Comparison of ENCODE assay signal across 23 cellular contexts in genomic region chr1:199163277-199164069, GRCh38.
DNase-seq lines count a peak whose midpoint lies in the region; ATAC-seq and TF ChIP-seq lines count a peak whose summit lies in the region.
"Had no signal": no experiment of that assay in that cellular context is flagged by ENCODE, and none has a peak within 500 bp of the region (broad histone marks: within the 10 kb centered on the region; RNA-seq: fewer than 3 reads in every experiment).

No MANE protein-coding gene starts in this region.

- no peaks in the 10 kb centered on the region for H3K27me3 ChIP-seq in adrenal gland
- H3K27me3 ChIP-seq: body of pancreas, gastroesophageal sphincter, Peyer's patch, right atrium auricular region, upper lobe of right lung had no signal

- no peak for TF ChIP-seq CTCF in adrenal gland (IDR thresholded peaks at IDR 0.05)

- POLR2A ChIA-PET in activated CD4-positive, alpha-beta T cell treated with anti-CD3 and anti-CD28 coated beads for 36 hours (lab: Charles Lee), result no interaction called here
- POLR2A ChIA-PET in naive thymus-derived CD8-positive, alpha-beta T cell (lab: Charles Lee), result no interaction called here

- H3K4me3 Mint-ChIP-seq in activated CD4-positive, alpha-beta T cell treated with anti-CD3 and anti-CD28 coated beads for 36 hours, result no peak overlapping the region
- H3K4me3 Mint-ChIP-seq in activated T-helper 2 cell treated with anti-CD3 and anti-CD28 coated beads, Interferon-gamma antibody, Interleukin-2, Interleukin-4, amounts not matched to agents 10 μg/mL and 5 μg/mL and 100 μg/mL, durations not matched to agents 14 hours and 24 hours and 36 hours (ENCODE audit: low read depth), result peak overlapping the region; percentile 23
- H3K4me3 Mint-ChIP-seq in naive thymus-derived CD8-positive, alpha-beta T cell, result no peak overlapping the region
- H3K4me3 Mint-ChIP-seq: activated naive CD4-positive, alpha-beta T cell treated with anti-CD3 and anti-CD28 coated beads, Interleukin-2, amount 50 U/mL, for 24 hours; activated T-cell treated with anti-CD3 and anti-CD28 coated beads, Interleukin-2, amount 50 U/mL, for 4 hours; B cell; GM23338 had no signal

- H3K27ac Mint-ChIP-seq in activated CD4-positive, alpha-beta T cell treated with anti-CD3 and anti-CD28 coated beads for 36 hours, result no peak overlapping the region
- H3K27ac Mint-ChIP-seq in activated T-helper 2 cell treated with anti-CD3 and anti-CD28 coated beads, Interferon-gamma antibody, Interleukin-2, Interleukin-4, amounts not matched to agents 10 μg/mL and 5 μg/mL and 100 μg/mL, durations not matched to agents 14 hours and 24 hours and 36 hours, result no peak overlapping the region
- H3K27ac Mint-ChIP-seq in naive thymus-derived CD8-positive, alpha-beta T cell, result peak overlapping the region in 2 of 10 donors; percentile 21 to 50
- H3K27ac Mint-ChIP-seq: B cell, GM23338 had no signal

- intact Hi-C loops in activated CD4-positive, alpha-beta T cell treated with anti-CD3 and anti-CD28 coated beads for 36 hours (cut with DNase I, micrococcal nuclease), result loop anchor here (5.0 to 10.0 kb wide), 2 partner anchors 141 to 149 kb away; no protein-coding TSS in a partner anchor
- intact Hi-C loops in activated T-helper 2 cell treated with anti-CD3 and anti-CD28 coated beads, Interferon-gamma antibody, Interleukin-2, Interleukin-4, amounts not matched to agents 10 μg/mL and 5 μg/mL and 100 μg/mL, durations not matched to agents 14 hours and 24 hours and 36 hours (cut with micrococcal nuclease), result loop anchor here (1.0 to 5.0 kb wide), 3 partner anchors 10 to 227 kb away; no protein-coding TSS in a partner anchor
- intact Hi-C loops in adrenal gland (cut with DNase I), result no loop called here

- DNase-seq in activated CD4-positive, alpha-beta T cell treated with anti-CD3 and anti-CD28 coated beads for 36 hours, result no peak
- no peak for DNase-seq in activated CD4-positive, alpha-beta T cell treated with anti-CD3 and anti-CD28 coated beads for 4 hours
- DNase-seq in Jurkat, Clone E6-1 (ENCODE audit: low read depth, low spot score), result peak; percentile 88
- no peak for DNase-seq in activated T-helper 2 cell treated with anti-CD3 and anti-CD28 coated beads, Interferon-gamma antibody, Interleukin-2, Interleukin-4, amounts not matched to agents 10 μg/mL and 5 μg/mL and 100 μg/mL, durations not matched to agents 14 hours and 24 hours and 36 hours (ENCODE audit: low spot score)
- peak; percentile 38 for DNase-seq in renal cortical epithelial cell (ENCODE audit: low read depth)
- no peak for DNase-seq in naive thymus-derived CD8-positive, alpha-beta T cell
- DNase-seq in adrenal gland, result no peak
- DNase-seq: 8988T; activated T-cell treated with anti-CD3 and anti-CD28 coated beads, Interleukin-2, amount 50 U/mL, for 4 hours; body of pancreas; Caco-2; effector CD8-positive, alpha-beta T cell; NCI-H2107; Peyer's patch; upper lobe of right lung had no signal

- whole genome bisulfite sequencing in adrenal gland, 4 donors, result 61 to 65% (median 63%) methylated on average over 5 of the region's 5 CpGs

- no peak overlapping the region for H3K27ac ChIP-seq in adrenal gland
- H3K27ac ChIP-seq: body of pancreas, gastroesophageal sphincter, HL-60, Peyer's patch, right atrium auricular region, upper lobe of right lung had no signal

- ATAC-seq in activated CD4-positive, alpha-beta T cell treated with anti-CD3 and anti-CD28 coated beads for 36 hours, result peak; percentile 48
- ATAC-seq in naive thymus-derived CD8-positive, alpha-beta T cell, result no peak
- ATAC-seq in HG02885 (IDR thresholded peaks at IDR 0.05; ENCODE audit: poor library complexity, unreplicated experiment), result no peak
- ATAC-seq: body of pancreas, gastroesophageal sphincter, GM23338, upper lobe of right lung had no signal

- H3K9me3 Mint-ChIP-seq in activated CD4-positive, alpha-beta T cell treated with anti-CD3 and anti-CD28 coated beads for 36 hours (ENCODE audit: low read depth), result peaks cover 6% of the 10 kb centered on the region
- peaks cover 4% of the 10 kb centered on the region for H3K9me3 Mint-ChIP-seq in activated T-helper 2 cell treated with anti-CD3 and anti-CD28 coated beads, Interferon-gamma antibody, Interleukin-2, Interleukin-4, amounts not matched to agents 10 μg/mL and 5 μg/mL and 100 μg/mL, durations not matched to agents 14 hours and 24 hours and 36 hours
- no peaks in the 10 kb centered on the region for H3K9me3 Mint-ChIP-seq in naive thymus-derived CD8-positive, alpha-beta T cell
- H3K9me3 Mint-ChIP-seq: activated naive CD4-positive, alpha-beta T cell treated with anti-CD3 and anti-CD28 coated beads, Interleukin-2, amount 50 U/mL, for 24 hours; activated T-cell treated with anti-CD3 and anti-CD28 coated beads, Interleukin-2, amount 50 U/mL, for 4 hours; GM23338 had no signal

- H3K4me3 ChIP-seq in Jurkat, Clone E6-1 (ENCODE audit: low read length), result peak overlapping the region; percentile 33
- no peak overlapping the region for H3K4me3 ChIP-seq in adrenal gland
- H3K4me3 ChIP-seq: body of pancreas, gastroesophageal sphincter, GM23338, lung, Peyer's patch, right atrium auricular region, upper lobe of right lung had no signal

- no peaks in the 10 kb centered on the region for H3K9me3 ChIP-seq in adrenal gland (replicated peaks in 1 of 3)
- H3K9me3 ChIP-seq: body of pancreas, Caco-2, gastroesophageal sphincter, Peyer's patch, right atrium auricular region, upper lobe of right lung had no signal

- CTCF ChIA-PET in activated CD4-positive, alpha-beta T cell treated with anti-CD3 and anti-CD28 coated beads for 36 hours (lab: Charles Lee), result no interaction called here

- no peaks in the 10 kb centered on the region for H3K4me1 ChIP-seq in adrenal gland (replicated peaks in 1 of 2)
- H3K4me1 ChIP-seq: body of pancreas, Caco-2, gastroesophageal sphincter, Peyer's patch, right atrium auricular region, upper lobe of right lung had no signal

- peaks cover 35% of the 10 kb centered on the region for H3K4me1 Mint-ChIP-seq in activated CD4-positive, alpha-beta T cell treated with anti-CD3 and anti-CD28 coated beads for 36 hours
- H3K4me1 Mint-ChIP-seq in activated T-helper 2 cell treated with anti-CD3 and anti-CD28 coated beads, Interferon-gamma antibody, Interleukin-2, Interleukin-4, amounts not matched to agents 10 μg/mL and 5 μg/mL and 100 μg/mL, durations not matched to agents 14 hours and 24 hours and 36 hours (ENCODE audit: low read depth), result peaks cover 40% of the 10 kb centered on the region
- peaks cover 5 to 30% (median 18%) of the 10 kb centered on the region in 4 donors for H3K4me1 Mint-ChIP-seq in naive thymus-derived CD8-positive, alpha-beta T cell

- H3K36me3 Mint-ChIP-seq in activated CD4-positive, alpha-beta T cell treated with anti-CD3 and anti-CD28 coated beads for 36 hours (ENCODE audit: low read depth), result no peaks in the 10 kb centered on the region
- no peaks in the 10 kb centered on the region for H3K36me3 Mint-ChIP-seq in activated T-helper 2 cell treated with anti-CD3 and anti-CD28 coated beads, Interferon-gamma antibody, Interleukin-2, Interleukin-4, amounts not matched to agents 10 μg/mL and 5 μg/mL and 100 μg/mL, durations not matched to agents 14 hours and 24 hours and 36 hours (ENCODE audit: low read depth)
- H3K36me3 Mint-ChIP-seq in naive thymus-derived CD8-positive, alpha-beta T cell, result no peaks in the 10 kb centered on the region
- H3K36me3 Mint-ChIP-seq: activated naive CD4-positive, alpha-beta T cell treated with anti-CD3 and anti-CD28 coated beads, Interleukin-2, amount 50 U/mL, for 24 hours had no signal

- no peaks in the 10 kb centered on the region for H3K36me3 ChIP-seq in adrenal gland (replicated peaks in 1 of 2)
- H3K36me3 ChIP-seq: gastroesophageal sphincter, Peyer's patch, right atrium auricular region, upper lobe of right lung had no signal

- no peaks in the 10 kb centered on the region for H3K27me3 Mint-ChIP-seq in activated CD4-positive, alpha-beta T cell treated with anti-CD3 and anti-CD28 coated beads for 36 hours
- peaks cover 3% of the 10 kb centered on the region for H3K27me3 Mint-ChIP-seq in activated T-helper 2 cell treated with anti-CD3 and anti-CD28 coated beads, Interferon-gamma antibody, Interleukin-2, Interleukin-4, amounts not matched to agents 10 μg/mL and 5 μg/mL and 100 μg/mL, durations not matched to agents 14 hours and 24 hours and 36 hours (ENCODE audit: low read depth)
- peaks cover 0 to 1% (median 0%) of the 10 kb centered on the region in 5 donors for H3K27me3 Mint-ChIP-seq in naive thymus-derived CD8-positive, alpha-beta T cell
- H3K27me3 Mint-ChIP-seq: activated naive CD4-positive, alpha-beta T cell treated with anti-CD3 and anti-CD28 coated beads, Interleukin-2, amount 50 U/mL, for 24 hours had no signal

- no peak for TF ChIP-seq POLR2A in adrenal gland (IDR thresholded peaks at IDR 0.05)

Comparison
In these comparisons a context has a peak if more than half of its experiments do, and no peak if none do; other contexts are left out.
1. DNase-seq: peak in Jurkat, Clone E6-1 (single experiment) and renal cortical epithelial cell (single experiment); none in activated CD4-positive, alpha-beta T cell treated with anti-CD3 and anti-CD28 coated beads for 36 hours (single experiment), activated CD4-positive, alpha-beta T cell treated with anti-CD3 and anti-CD28 coated beads for 4 hours (0 of 2), activated T-helper 2 cell treated with anti-CD3 and anti-CD28 coated beads, Interferon-gamma antibody, Interleukin-2, Interleukin-4, amounts not matched to agents 10 μg/mL and 5 μg/mL and 100 μg/mL, durations not matched to agents 14 hours and 24 hours and 36 hours (single experiment), naive thymus-derived CD8-positive, alpha-beta T cell (0 of 10) and adrenal gland (0 of 7).
2. intact Hi-C loops: an anchor here in activated CD4-positive, alpha-beta T cell treated with anti-CD3 and anti-CD28 coated beads for 36 hours (5.0 to 10.0 kb wide) and activated T-helper 2 cell treated with anti-CD3 and anti-CD28 coated beads, Interferon-gamma antibody, Interleukin-2, Interleukin-4, amounts not matched to agents 10 μg/mL and 5 μg/mL and 100 μg/mL, durations not matched to agents 14 hours and 24 hours and 36 hours (1.0 to 5.0 kb wide); none called in adrenal gland.